ENCODE assay signal across 8 cellular contexts in genomic region chr6:43635387-43636311, GRCh38. TPM values are rescaled to one million over a fixed set of nuclear protein-coding genes. Genes with fewer than 3 reads are reported as not detected.
A peak's percentile ranks its signal among the peaks of the same experiment; 100 is the strongest.
DNase-seq lines count a peak whose midpoint lies in the region; ATAC-seq and TF ChIP-seq lines count a peak whose summit lies in the region.

Gene MAD2L1BP, plus strand, starts transcription at chr6:43635840. Its CDS starts 36 bp downstream, at chr6:43635876.

- H3K36me3 ChIP-seq in ascending aorta (peaks cover 14 to 27% of the 10 kb centered on the region in 2 donors), vagina (peaks cover 0 to 28% of the 10 kb centered on the region in 2 donors)

- H3K4me3 ChIP-seq in ascending aorta (peak within 1 kb of the TSS; percentile 89 to 91), vagina (peak within 1 kb of the TSS; percentile 78 to 88)

- intact Hi-C loops in ascending aorta (cut with DNase I) (no loop called here), vagina (cut with DNase I) (no loop called here)

- TF ChIP-seq CTCF in ascending aorta (IDR thresholded peaks at IDR 0.05) (no peak), vagina (IDR thresholded peaks at IDR 0.05) (no peak)

- H3K9me3 ChIP-seq in ascending aorta = no peaks in the 10 kb centered on the region
- no peaks in the 10 kb centered on the region for H3K9me3 ChIP-seq in vagina

- TF ChIP-seq POLR2A in vagina (IDR thresholded peaks at IDR 0.05) = peak in 1 of 2 donors; percentile 42

- ATAC-seq in GM18508 (IDR thresholded peaks at IDR 0.05; ENCODE audit: insufficient read depth, unreplicated experiment) (peak; percentile 58), HG02981 (IDR thresholded peaks at IDR 0.05; ENCODE audit: unreplicated experiment) (peak; percentile 78)

- DNase-seq in NCI-H2081 (lab: John Stamatoyannopoulos, UW) (peak; percentile 70 to 84), T-helper 9 cell (peak; percentile 80), ascending aorta (ENCODE audit: low spot score in 2 of 2) (peak; percentile 39 to 89), hepatic stellate cell (ENCODE audit: low spot score) (peak; percentile 77), renal cortical epithelial cell (ENCODE audit: low read depth) (peak; percentile 46), vagina (ENCODE audit: extremely low spot score in 2 of 2) (no peak)

- H3K4me1 ChIP-seq in ascending aorta (peaks cover 0 to 14% of the 10 kb centered on the region in 2 donors), vagina (peaks cover 45% of the 10 kb centered on the region)

- H3K27ac ChIP-seq in ascending aorta (peak within 1 kb of the TSS; percentile 80 to 86), vagina (peak within 1 kb of the TSS; percentile 74)

- no peaks in the 10 kb centered on the region for H3K27me3 ChIP-seq in ascending aorta
- H3K27me3 ChIP-seq in vagina = no peaks in the 10 kb centered on the region

RNA-seq across cellular contexts. Expression of gene MAD2L1BP, which starts in this region (rescaled TPM):
- 15.0 TPM for total RNA-seq in ascending aorta
- total RNA-seq in renal cortical epithelial cell = 49.7 and 91.3 TPM in 2 replicates
- total RNA-seq in vagina = 58.4 TPM

Comparison
In these comparisons a context has a peak if more than half of its experiments do, and no peak if none do; other contexts are left out.
1. DNase-seq: peak in NCI-H2081 (2 of 2), T-helper 9 cell (single experiment), ascending aorta (2 of 2), hepatic stellate cell (single experiment) and renal cortical epithelial cell (single experiment); none in vagina (0 of 2).